Comparison of ENCODE assay signal across 14 cellular contexts in the genomic region with DNA sequence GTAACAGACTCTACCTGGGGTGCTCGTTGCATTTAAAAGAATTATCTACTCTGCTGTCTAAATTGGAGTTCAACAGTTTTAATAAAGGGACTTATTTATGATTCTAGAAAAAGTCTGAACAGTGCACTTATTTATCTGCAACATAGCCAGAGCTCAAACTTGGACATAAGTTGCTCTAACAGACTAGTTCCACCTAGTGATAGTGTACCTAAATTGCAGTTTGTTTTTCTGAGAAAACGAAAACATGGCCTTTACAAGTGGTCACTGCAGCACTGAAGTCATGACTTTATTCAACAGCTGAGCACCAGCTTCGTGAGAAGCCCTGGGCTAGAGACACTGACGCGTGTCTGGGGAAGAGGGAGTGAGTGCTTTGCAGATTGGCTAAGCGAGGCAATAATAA.
DNase-seq lines count a peak whose midpoint lies in the region; ATAC-seq and TF ChIP-seq lines count a peak whose summit lies in the region.
"Had no signal": no experiment of that assay in that cellular context is flagged by ENCODE, and none has a peak within 500 bp of the region (broad histone marks: within the 10 kb centered on the region; RNA-seq: fewer than 3 reads in every experiment).

No MANE protein-coding gene starts in this region.

- no peaks in the 10 kb centered on the region for H3K9me3 Mint-ChIP-seq in WTC11
- no peaks in the 10 kb centered on the region for H3K9me3 Mint-ChIP-seq in CD8-positive, alpha-beta memory T cell
- H3K9me3 Mint-ChIP-seq: CD4-positive, alpha-beta memory T cell had no signal

- WGBS in liver = 40% methylated on average over 6 of the region's 6 CpGs
- WGBS in adrenal gland, 4 donors = 23 to 39% (median 31%) methylated on average over 6 of the region's 6 CpGs

- H3K36me3 Mint-ChIP-seq in WTC11 = no peaks in the 10 kb centered on the region
- no peaks in the 10 kb centered on the region for H3K36me3 Mint-ChIP-seq in CD8-positive, alpha-beta memory T cell
- H3K36me3 Mint-ChIP-seq: CD4-positive, alpha-beta memory T cell had no signal

- H3K4me3 ChIP-seq in liver (ENCODE audit: low read depth in 1 of 3, low read length in 3 of 3) = no peak overlapping the region
- no peak overlapping the region for H3K4me3 ChIP-seq in CD8-positive, alpha-beta memory T cell (ENCODE audit: low read length)
- no peak overlapping the region for H3K4me3 ChIP-seq in adrenal gland
- H3K4me3 ChIP-seq: esophagus squamous epithelium, left lung, vagina had no signal

- H3K4me1 Mint-ChIP-seq in WTC11 = peaks cover 54% of the 10 kb centered on the region
- no peaks in the 10 kb centered on the region for H3K4me1 Mint-ChIP-seq in CD8-positive, alpha-beta memory T cell
- H3K4me1 Mint-ChIP-seq: CD4-positive, alpha-beta memory T cell had no signal

- TF ChIP-seq CTCF in WTC11 (IDR thresholded peaks at IDR 0.05) = no peak
- TF ChIP-seq CTCF in liver (IDR thresholded peaks at IDR 0.05; ENCODE audit: low read depth, low read length, missing input control) = peak; percentile 19
- TF ChIP-seq CTCF in adrenal gland (IDR thresholded peaks at IDR 0.05) = peak in 3 of 6 experiments; percentile 9 to 30 (median 23)

- no peaks in the 10 kb centered on the region for H3K9me3 ChIP-seq in liver (ENCODE audit: control insufficient read depth in 4 of 4, low read length in 3 of 4)
- H3K9me3 ChIP-seq in CD8-positive, alpha-beta memory T cell (ENCODE audit: low read length) = no peaks in the 10 kb centered on the region
- H3K9me3 ChIP-seq in adrenal gland (replicated peaks in 1 of 3) = no peaks in the 10 kb centered on the region
- H3K9me3 ChIP-seq: esophagus squamous epithelium, left lung, vagina had no signal

- H3K9ac ChIP-seq in liver (ENCODE audit: low read depth in 1 of 2, low read length in 2 of 2) = no peak overlapping the region

- peak; percentile 6 for DNase-seq in Ammon's horn (ENCODE audit: low spot score)
- peak; percentile 14 for DNase-seq in H4 (ENCODE audit: low spot score)
- no peak for DNase-seq in WTC11 (ENCODE audit: low spot score)
- DNase-seq in SW 1271 (lab: John Stamatoyannopoulos, UW) = no peak
- no peak for DNase-seq in CD8-positive, alpha-beta memory T cell
- DNase-seq in adrenal gland = no peak
- no peak for DNase-seq in OCI-M2 (lab: John Stamatoyannopoulos, UW; ENCODE audit: unreplicated experiment)
- DNase-seq: CD4-positive, alpha-beta memory T cell; esophagus squamous epithelium; left lung; NK-92 treated with Interleukin-12 subunit alpha and Interleukin-12 subunit beta, amount 100 ng/mL, for 24 hours; right cardiac atrium had no signal

- CTCF ChIA-PET in WTC11 (lab: Charles Lee) = interaction anchor here (0.6 to 2.1 kb wide), 10 partner anchors 60 to 303 kb away, joined by 3 to 15 read pairs (median 4); a partner anchor contains a TSS
- CTCF ChIA-PET in CD8-positive, alpha-beta memory T cell (lab: Charles Lee) = no interaction called here

- no peak for TF ChIP-seq POLR2A in adrenal gland (IDR thresholded peaks at IDR 0.05)

- H3K27ac Mint-ChIP-seq in WTC11 = peak overlapping the region; percentile 66; the same call in 1 of the 2 replicates
- no peak overlapping the region for H3K27ac Mint-ChIP-seq in CD8-positive, alpha-beta memory T cell
- H3K27ac Mint-ChIP-seq: CD4-positive, alpha-beta memory T cell had no signal

- POLR2A ChIA-PET in WTC11 (lab: Charles Lee) = no interaction called here
- POLR2A ChIA-PET in CD8-positive, alpha-beta memory T cell (lab: Charles Lee) = no interaction called here

- intact Hi-C loops in adrenal gland (cut with DNase I) = no loop called here

- peak; percentile 47 to 73 for TF ChIP-seq RAD21 in liver (IDR thresholded peaks at IDR 0.05)

- H3K4me1 ChIP-seq in liver (ENCODE audit: control insufficient read depth in 4 of 4, insufficient read depth in 4 of 4, low read length in 3 of 4) = no peaks in the 10 kb centered on the region
- H3K4me1 ChIP-seq in CD8-positive, alpha-beta memory T cell (ENCODE audit: insufficient read depth, low read length) = no peaks in the 10 kb centered on the region
- H3K4me1 ChIP-seq in adrenal gland (replicated peaks in 1 of 2) = no peaks in the 10 kb centered on the region
- H3K4me1 ChIP-seq: esophagus squamous epithelium, left lung, vagina had no signal

- H3K27me3 ChIP-seq in liver (ENCODE audit: control insufficient read depth in 4 of 4, insufficient read depth in 4 of 4, low read length in 3 of 4) (peaks cover 0 to 4% (median 0%) of the 10 kb centered on the region in 4 donors), adrenal gland (peaks cover 12% of the 10 kb centered on the region)
- H3K27me3 ChIP-seq in CD8-positive, alpha-beta memory T cell (ENCODE audit: insufficient read depth, low read length, poor library complexity, severe bottlenecking) = no peaks in the 10 kb centered on the region
- H3K27me3 ChIP-seq: vagina had no signal

- no peaks in the 10 kb centered on the region for H3K27me3 Mint-ChIP-seq in WTC11 (ENCODE audit: low read depth)
- no peaks in the 10 kb centered on the region for H3K27me3 Mint-ChIP-seq in CD8-positive, alpha-beta memory T cell
- H3K27me3 Mint-ChIP-seq: CD4-positive, alpha-beta memory T cell had no signal

- no peak overlapping the region for H3K4me3 Mint-ChIP-seq in WTC11
- H3K4me3 Mint-ChIP-seq in CD8-positive, alpha-beta memory T cell = no peak overlapping the region
- H3K4me3 Mint-ChIP-seq: CD4-positive, alpha-beta memory T cell had no signal

- H3K36me3 ChIP-seq in liver (ENCODE audit: control insufficient read depth in 4 of 4, insufficient read depth in 3 of 4, low read depth in 1 of 4, low read length in 3 of 4) = no peaks in the 10 kb centered on the region
- H3K36me3 ChIP-seq in CD8-positive, alpha-beta memory T cell (ENCODE audit: insufficient read depth, low read length) = no peaks in the 10 kb centered on the region
- no peaks in the 10 kb centered on the region for H3K36me3 ChIP-seq in adrenal gland (replicated peaks in 1 of 2)
- H3K36me3 ChIP-seq: esophagus squamous epithelium, left lung, vagina had no signal

- ATAC-seq in WTC11 = peak; percentile 38; the same call in 1 of the 2 replicates
- ATAC-seq: left lung, right cardiac atrium had no signal

- no peak overlapping the region for H3K27ac ChIP-seq in liver (ENCODE audit: low read depth in 1 of 2, low read length in 2 of 2)
- no peak overlapping the region for H3K27ac ChIP-seq in CD8-positive, alpha-beta memory T cell (ENCODE audit: low read depth, low read length)
- no peak overlapping the region for H3K27ac ChIP-seq in adrenal gland
- H3K27ac ChIP-seq: esophagus squamous epithelium, left lung, vagina had no signal

TF ChIP-seq in WTC11, 78 proteins besides CTCF, POLR2A, EP300 and RAD21 (continues in another document):
- no peak for TF ChIP-seq GABPB1 (CRISPR knock-in tag; IDR thresholded peaks at IDR 0.05)
- TF ChIP-seq, protein P1, sequence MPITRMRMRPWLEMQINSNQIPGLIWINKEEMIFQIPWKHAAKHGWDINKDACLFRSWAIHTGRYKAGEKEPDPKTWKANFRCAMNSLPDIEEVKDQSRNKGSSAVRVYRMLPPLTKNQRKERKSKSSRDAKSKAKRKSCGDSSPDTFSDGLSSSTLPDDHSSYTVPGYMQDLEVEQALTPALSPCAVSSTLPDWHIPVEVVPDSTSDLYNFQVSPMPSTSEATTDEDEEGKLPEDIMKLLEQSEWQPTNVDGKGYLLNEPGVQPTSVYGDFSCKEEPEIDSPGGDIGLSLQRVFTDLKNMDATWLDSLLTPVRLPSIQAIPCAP (CRISPR knock-in tag; IDR thresholded peaks at IDR 0.05) = no peak
- TF ChIP-seq MYBL2 (CRISPR knock-in tag; IDR thresholded peaks at IDR 0.05) = no peak
- TF ChIP-seq, protein P2, sequence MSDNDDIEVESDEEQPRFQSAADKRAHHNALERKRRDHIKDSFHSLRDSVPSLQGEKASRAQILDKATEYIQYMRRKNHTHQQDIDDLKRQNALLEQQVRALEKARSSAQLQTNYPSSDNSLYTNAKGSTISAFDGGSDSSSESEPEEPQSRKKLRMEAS (CRISPR knock-in tag; IDR thresholded peaks at IDR 0.05) = no peak
- TF ChIP-seq TEAD1 (CRISPR knock-in tag; IDR thresholded peaks at IDR 0.05) = no peak
- no peak for TF ChIP-seq ZNF219 (CRISPR knock-in tag; IDR thresholded peaks at IDR 0.05; ENCODE audit: borderline replicate concordance)
- no peak for TF ChIP-seq GTF2I (CRISPR knock-in tag; conservative IDR thresholded peaks at IDR 0.05)

TF ChIP-seq in liver, 16 proteins besides CTCF, POLR2A, EP300 and RAD21:
- no peak for TF ChIP-seq GABPA (IDR thresholded peaks at IDR 0.05 in 1 of 2, conservative IDR thresholded peaks at IDR 0.05 in 1 of 2)
- TF ChIP-seq JUND (IDR thresholded peaks at IDR 0.05) = no peak
- no peak for TF ChIP-seq FOXA1 (IDR thresholded peaks at IDR 0.05)
- TF ChIP-seq RXRA (IDR thresholded peaks at IDR 0.05) = no peak
- no peak for TF ChIP-seq YY1 (IDR thresholded peaks at IDR 0.05)
- TF ChIP-seq, protein P3, sequence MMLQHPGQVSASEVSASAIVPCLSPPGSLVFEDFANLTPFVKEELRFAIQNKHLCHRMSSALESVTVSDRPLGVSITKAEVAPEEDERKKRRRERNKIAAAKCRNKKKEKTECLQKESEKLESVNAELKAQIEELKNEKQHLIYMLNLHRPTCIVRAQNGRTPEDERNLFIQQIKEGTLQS (IDR thresholded peaks at IDR 0.05) = no peak

Comparison
In these comparisons a context has a peak if more than half of its experiments do, and no peak if none do; other contexts are left out.
1. DNase-seq: peak in Ammon's horn (single experiment) and H4 (single experiment); none in WTC11 (single experiment), SW 1271 (0 of 2), CD8-positive, alpha-beta memory T cell (0 of 5), adrenal gland (0 of 7) and OCI-M2 (single experiment).